In the genomic region with DNA sequence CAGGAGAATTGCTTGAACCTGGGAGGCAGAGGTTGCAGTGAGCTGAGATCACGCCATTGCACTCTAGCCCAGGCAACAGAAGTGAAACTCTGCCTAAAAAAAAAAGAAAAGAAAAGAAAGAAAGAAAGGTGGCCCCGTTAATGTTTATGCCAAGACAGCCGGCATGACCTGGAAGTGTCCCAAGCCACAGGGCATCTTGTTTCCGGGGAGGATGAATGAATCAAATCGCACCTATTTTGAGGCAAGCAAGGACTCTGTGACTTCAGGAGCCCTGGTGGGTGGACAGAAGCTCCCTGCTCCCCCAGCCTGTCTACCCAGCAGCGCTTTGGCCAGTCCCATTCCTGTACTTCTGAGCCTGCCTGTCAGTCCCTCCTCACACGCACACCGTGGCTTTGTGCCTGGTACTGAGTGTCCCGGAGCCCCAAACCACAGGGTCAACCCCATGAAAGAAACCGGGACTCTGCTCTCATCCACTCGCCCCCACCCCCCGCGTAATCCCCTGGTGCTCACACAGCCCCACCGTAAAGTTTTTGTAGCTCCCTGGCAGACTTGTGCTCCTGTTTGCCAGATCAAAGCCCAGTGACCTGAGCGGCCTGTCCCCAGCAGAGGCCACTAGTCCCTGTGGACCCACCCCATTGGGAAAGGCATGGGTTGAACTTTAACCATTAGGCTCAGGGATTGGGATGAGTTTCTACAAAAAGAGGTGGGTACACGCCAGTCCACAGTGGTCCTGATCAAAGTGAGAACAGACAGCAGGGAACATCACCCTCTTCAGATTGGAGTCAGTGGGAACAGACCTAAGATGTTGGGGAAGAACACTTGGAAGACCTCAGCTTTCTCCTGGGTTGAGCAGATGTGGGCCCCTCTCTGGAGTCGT, we compare ENCODE assay signal across 9 cellular contexts. TPM values are rescaled to one million over a fixed set of nuclear protein-coding genes. Genes with fewer than 3 reads are reported as not detected.
DNase-seq lines count a peak whose midpoint lies in the region; ATAC-seq and TF ChIP-seq lines count a peak whose summit lies in the region.
"Had no signal": no experiment of that assay in that cellular context is flagged by ENCODE, and none has a peak within 500 bp of the region (broad histone marks: within the 10 kb centered on the region; RNA-seq: fewer than 3 reads in every experiment).

No MANE protein-coding gene starts in this region.

- H3K27me3 ChIP-seq in iPS-20b (ENCODE audit: insufficient read depth, low read length) = no peaks in the 10 kb centered on the region

- no peak for TF ChIP-seq CTCF in AG10803 (conservative IDR thresholded peaks at IDR 0.05; ENCODE audit: low read length)

- H3K4me3 Mint-ChIP-seq in activated naive CD8-positive, alpha-beta T cell treated with anti-CD3 and anti-CD28 coated beads for 36 hours = peak overlapping the region; percentile 84
- peak overlapping the region; percentile 93 for H3K4me3 Mint-ChIP-seq in stimulated activated memory B cell treated with anti-CD40 and anti-IgM and Interleukin-4, amounts not matched to agents 10 μg/mL and 1 μg/mL and 100 μg/mL, for 72 hours

- H3K4me1 Mint-ChIP-seq in activated naive CD8-positive, alpha-beta T cell treated with anti-CD3 and anti-CD28 coated beads for 36 hours = peaks cover 18% of the 10 kb centered on the region
- H3K4me1 Mint-ChIP-seq in stimulated activated memory B cell treated with anti-CD40 and anti-IgM and Interleukin-4, amounts not matched to agents 10 μg/mL and 1 μg/mL and 100 μg/mL, for 72 hours = peaks cover 37% of the 10 kb centered on the region

- H3K9me3 ChIP-seq in iPS-20b (ENCODE audit: insufficient read depth, low read depth, low read length) = no peaks in the 10 kb centered on the region

- H3K4me3 ChIP-seq in AG10803 (ENCODE audit: low read length) (peak overlapping the region; percentile 60), iPS-20b (ENCODE audit: low read length) (peak overlapping the region; percentile 63; the same call in 1 of the 2 replicates)

- peak; percentile 32 for DNase-seq in AG10803 (ENCODE audit: low read depth)
- DNase-seq in HuH-7 (ENCODE audit: low spot score) = peak; percentile 58
- DNase-seq in activated naive CD8-positive, alpha-beta T cell treated with anti-CD3 and anti-CD28 coated beads for 36 hours = peak; percentile 39
- DNase-seq in NCI-H526 (lab: John Stamatoyannopoulos, UW) = no peak
- no peak for DNase-seq in COR-L47 (lab: John Stamatoyannopoulos, UW)

- ATAC-seq in GM19324 (IDR thresholded peaks at IDR 0.05; ENCODE audit: low FRiP score, unreplicated experiment) = peak; percentile 25
- ATAC-seq in stimulated activated memory B cell treated with anti-CD40 and anti-IgM and Interleukin-4, amounts not matched to agents 10 μg/mL and 1 μg/mL and 100 μg/mL, for 72 hours = peak; percentile 28

- no peak overlapping the region for H3K27ac ChIP-seq in iPS-20b (ENCODE audit: low read length)

- no peak overlapping the region for H3K9ac ChIP-seq in iPS-20b (ENCODE audit: low read depth, low read length)

- no peaks in the 10 kb centered on the region for H3K36me3 ChIP-seq in iPS-20b (ENCODE audit: insufficient read depth, low read depth, low read length)

- peak overlapping the region; percentile 78 for H3K27ac Mint-ChIP-seq in activated naive CD8-positive, alpha-beta T cell treated with anti-CD3 and anti-CD28 coated beads for 36 hours
- peak overlapping the region; percentile 80 for H3K27ac Mint-ChIP-seq in stimulated activated memory B cell treated with anti-CD40 and anti-IgM and Interleukin-4, amounts not matched to agents 10 μg/mL and 1 μg/mL and 100 μg/mL, for 72 hours

- H3K9me3 Mint-ChIP-seq in activated naive CD8-positive, alpha-beta T cell treated with anti-CD3 and anti-CD28 coated beads for 36 hours = no peaks in the 10 kb centered on the region
- H3K9me3 Mint-ChIP-seq in stimulated activated memory B cell treated with anti-CD40 and anti-IgM and Interleukin-4, amounts not matched to agents 10 μg/mL and 1 μg/mL and 100 μg/mL, for 72 hours = no peaks in the 10 kb centered on the region

- H3K27me3 Mint-ChIP-seq in activated naive CD8-positive, alpha-beta T cell treated with anti-CD3 and anti-CD28 coated beads for 36 hours = no peaks in the 10 kb centered on the region
- no peaks in the 10 kb centered on the region for H3K27me3 Mint-ChIP-seq in stimulated activated memory B cell treated with anti-CD40 and anti-IgM and Interleukin-4, amounts not matched to agents 10 μg/mL and 1 μg/mL and 100 μg/mL, for 72 hours

- peaks cover 1% of the 10 kb centered on the region for H3K36me3 Mint-ChIP-seq in activated naive CD8-positive, alpha-beta T cell treated with anti-CD3 and anti-CD28 coated beads for 36 hours
- no peaks in the 10 kb centered on the region for H3K36me3 Mint-ChIP-seq in stimulated activated memory B cell treated with anti-CD40 and anti-IgM and Interleukin-4, amounts not matched to agents 10 μg/mL and 1 μg/mL and 100 μg/mL, for 72 hours

- no peaks in the 10 kb centered on the region for H3K4me1 ChIP-seq in iPS-20b (ENCODE audit: insufficient read depth, low read length)

RNA-seq across cellular contexts. Expression of a gene that starts 19.3 kb away (rescaled TPM):
- 10 to 100 TPM; 60.7 to 66.8 TPM for total RNA-seq in activated naive CD8-positive, alpha-beta T cell treated with anti-CD3 and anti-CD28 coated beads for 36 hours

RNA-seq across cellular contexts. Expression of a gene that starts 34.5 kb away (rescaled TPM):
- total RNA-seq in activated naive CD8-positive, alpha-beta T cell treated with anti-CD3 and anti-CD28 coated beads for 36 hours = 10 to 100 TPM; 43.2 to 45.7 TPM

RNA-seq across cellular contexts. Expression of a gene that starts 38.8 kb away (rescaled TPM):
- 1 to 10 TPM; 1.2 to 1.5 TPM for total RNA-seq in activated naive CD8-positive, alpha-beta T cell treated with anti-CD3 and anti-CD28 coated beads for 36 hours
- total RNA-seq: HT1080 had no signal

RNA-seq across cellular contexts. Expression of a gene that starts 46.5 kb away (rescaled TPM):
- total RNA-seq in activated naive CD8-positive, alpha-beta T cell treated with anti-CD3 and anti-CD28 coated beads for 36 hours = 100 to 1,000 TPM; 162 to 163 TPM

RNA-seq across cellular contexts. Expression of a gene that starts 59.4 kb away (rescaled TPM):
- 10 to 100 TPM in 1 of 2 experiments, 1 to 10 TPM in 1; 9.5 to 10.2 TPM for total RNA-seq in activated naive CD8-positive, alpha-beta T cell treated with anti-CD3 and anti-CD28 coated beads for 36 hours

Comparison
In these comparisons a context has a peak if more than half of its experiments do, and no peak if none do; other contexts are left out.
1. DNase-seq: peak in AG10803 (single experiment), HuH-7 (single experiment) and activated naive CD8-positive, alpha-beta T cell treated with anti-CD3 and anti-CD28 coated beads for 36 hours (single experiment); none in NCI-H526 (0 of 2) and COR-L47 (single experiment).